In the genomic region with DNA sequence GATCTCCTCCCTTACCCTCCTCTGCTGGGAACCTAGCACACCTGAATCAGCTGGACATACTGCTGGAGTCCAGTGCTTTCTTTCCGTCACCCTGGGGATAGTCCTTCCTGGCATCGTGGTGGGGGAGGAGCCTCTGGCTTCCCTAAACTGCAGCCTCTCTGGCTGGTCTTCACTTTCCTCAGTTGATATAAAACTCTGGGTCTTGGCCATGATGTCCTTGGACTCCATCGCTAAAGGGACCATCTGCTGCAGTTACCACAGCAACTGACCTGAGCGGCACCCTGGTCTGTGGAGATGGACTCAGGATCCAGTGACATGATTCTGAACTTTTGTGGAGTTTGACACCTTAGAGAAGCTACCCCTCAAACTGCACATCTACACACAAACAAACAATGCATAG, we compare ENCODE assay signal across 24 cellular contexts. TPM values are rescaled to one million over a fixed set of nuclear protein-coding genes. Genes with fewer than 3 reads are reported as not detected.
"Had no signal": no experiment of that assay in that cellular context is flagged by ENCODE, and none has a peak within 500 bp of the region (broad histone marks: within the 10 kb centered on the region; RNA-seq: fewer than 3 reads in every experiment).

No MANE protein-coding gene starts in this region.

- H3K4me1 Mint-ChIP-seq: endodermal cell, nephron had no signal

- H3K9me3 Mint-ChIP-seq: endodermal cell, naive B cell, nephron, type B pancreatic cell had no signal

- H3K9me3 ChIP-seq: colonic mucosa, left ventricle myocardium inferior, lower lobe of right lung, psoas muscle, spleen, suprapubic skin, thyroid gland had no signal

- H3K27me3 ChIP-seq: colonic mucosa, hepatocyte, spleen, suprapubic skin, thyroid gland had no signal

- H3K4me1 ChIP-seq: colonic mucosa, left ventricle myocardium inferior, lower lobe of right lung, psoas muscle, spleen, suprapubic skin, thyroid gland had no signal

- H3K4me3 Mint-ChIP-seq: endodermal cell, nephron, type B pancreatic cell had no signal

- ATAC-seq: lower lobe of right lung, psoas muscle, sciatic nerve had no signal

- DNase-seq: colonic mucosa; dermis blood vessel endothelial cell; effector CD4-positive, alpha-beta T cell; endodermal cell; foreskin melanocyte; kidney; left cardiac atrium; left ventricle myocardium inferior; lower lobe of right lung; midbrain; naive B cell; psoas muscle; retina; spleen; stimulated activated CD4-positive, alpha-beta T cell treated with anti-CD3 and anti-CD28 coated beads, Interleukin-15, amount 100 ng/mL, for 24 hours; stimulated activated CD4-positive, alpha-beta T cell treated with anti-CD3 and anti-CD28 coated beads, Interleukin-1b, Interleukin-23, amount 100 ng/mL, for 48 hours; stimulated activated naive CD4-positive, alpha-beta T cell treated with Interleukin-2 at 50 U/mL for 16 hours; thyroid gland had no signal

- H3K27me3 Mint-ChIP-seq: naive B cell, type B pancreatic cell had no signal

- H3K27ac Mint-ChIP-seq: endodermal cell, naive B cell, type B pancreatic cell had no signal

- H3K27ac ChIP-seq: colonic mucosa, hepatocyte, left ventricle myocardium inferior, lower lobe of right lung, psoas muscle, spleen, suprapubic skin, thyroid gland had no signal

- H3K4me3 ChIP-seq: colonic mucosa, hepatocyte, left ventricle myocardium inferior, lower lobe of right lung, psoas muscle, spleen, suprapubic skin, thyroid gland had no signal

- H3K36me3 ChIP-seq: colonic mucosa had no signal

RNA-seq across cellular contexts. Expression of gene TTC22, which starts 59.6 kb away (rescaled TPM):
- total RNA-seq: skeletal muscle tissue had no signal
